In the genomic region with DNA sequence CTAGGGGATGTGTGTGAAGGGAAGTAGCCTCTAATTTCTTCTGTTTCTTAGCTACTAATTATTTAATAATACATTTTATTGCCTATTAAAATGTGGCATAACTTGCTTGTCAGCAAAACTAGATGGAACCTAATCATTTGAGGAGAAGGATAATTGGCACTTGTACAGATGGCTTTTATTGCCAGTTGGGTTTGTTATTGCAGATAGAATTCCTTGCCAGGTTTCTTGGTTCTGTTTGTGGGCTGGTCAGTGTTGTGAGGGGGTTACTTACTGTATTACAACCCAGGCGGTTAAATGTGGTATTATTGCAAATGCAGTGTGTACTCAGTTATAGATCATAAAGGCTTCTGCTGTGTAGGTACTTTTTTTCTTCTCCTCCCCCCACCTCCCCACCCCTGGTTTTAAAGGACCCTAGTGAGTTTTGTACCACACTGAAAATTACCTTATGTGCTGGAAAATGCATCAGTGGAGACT, we compare ENCODE assay signal across 1 cellular context.
TF ChIP-seq lines count a peak whose summit lies in the region.

No MANE protein-coding gene starts in this region.

TF ChIP-seq in HEK293, 187 proteins besides CTCF, POLR2A, EP300 and RAD21 (continued from another document):
- TF ChIP-seq ZNF843 (tag by site-specific recombination; IDR thresholded peaks at IDR 0.05): peak; percentile 57
- TF ChIP-seq GFI1B (tag by site-specific recombination; IDR thresholded peaks at IDR 0.05): no peak
- TF ChIP-seq ZNF324 (tag by site-specific recombination; IDR thresholded peaks at IDR 0.05): no peak
- TF ChIP-seq ZNF2 (tag by site-specific recombination; IDR thresholded peaks at IDR 0.05): no peak
- peak; percentile 70; the same call in 1 of the 2 replicates for TF ChIP-seq PRDM6 (tag by site-specific recombination; IDR thresholded peaks at IDR 0.05)
- TF ChIP-seq ZNF366 (tag by site-specific recombination; conservative IDR thresholded peaks at IDR 0.05): 0 out of 2 replicates have a peak, but pooled peaks have one; percentile 12
- TF ChIP-seq ZNF155 (tag by site-specific recombination; IDR thresholded peaks at IDR 0.05): no peak
- no peak for TF ChIP-seq KLF10 (tag by site-specific recombination; IDR thresholded peaks at IDR 0.05)
- TF ChIP-seq ZBTB48 (tag by site-specific recombination; IDR thresholded peaks at IDR 0.05): no peak
- peak; percentile 6; the same call in 1 of the 2 replicates for TF ChIP-seq FEZF1 (tag by site-specific recombination; IDR thresholded peaks at IDR 0.05)
- TF ChIP-seq INSM2 (tag by site-specific recombination; IDR thresholded peaks at IDR 0.05): no peak
- no peak for TF ChIP-seq ZNF23 (tag by site-specific recombination; IDR thresholded peaks at IDR 0.05; ENCODE audit: borderline replicate concordance)
- no peak for TF ChIP-seq ZNF473 (tag by site-specific recombination; IDR thresholded peaks at IDR 0.05)
- no peak for TF ChIP-seq GLIS2 (tag by site-specific recombination; IDR thresholded peaks at IDR 0.05)
